ENCODE assay signal across 1 cellular context in genomic region chr15:38454687-38455071, GRCh38.
TF ChIP-seq lines count a peak whose summit lies in the region.

No MANE protein-coding gene starts in this region.

TF ChIP-seq in GM23338, 12 proteins besides CTCF, POLR2A, EP300 and RAD21 (continued from another document):
- TF ChIP-seq ZNF462 (CRISPR knock-in tag; IDR thresholded peaks at IDR 0.05) (no peak), EZH2 (IDR thresholded peaks at IDR 0.05; ENCODE audit: low read depth, unreplicated experiment) (no peak), CREB1 (CRISPR knock-in tag; IDR thresholded peaks at IDR 0.05; ENCODE audit: low read depth) (no peak), ZNF114 (CRISPR knock-in tag; IDR thresholded peaks at IDR 0.05) (no peak), EZH2phosphoT487 (IDR thresholded peaks at IDR 0.05; ENCODE audit: unreplicated experiment) (no peak), STAT1 (IDR thresholded peaks at IDR 0.05; ENCODE audit: unreplicated experiment) (no peak), NANOG (IDR thresholded peaks at IDR 0.05; ENCODE audit: borderline replicate concordance) (no peak), JUNB (IDR thresholded peaks at IDR 0.05; ENCODE audit: unreplicated experiment) (no peak)
- TF ChIP-seq, protein P1, sequence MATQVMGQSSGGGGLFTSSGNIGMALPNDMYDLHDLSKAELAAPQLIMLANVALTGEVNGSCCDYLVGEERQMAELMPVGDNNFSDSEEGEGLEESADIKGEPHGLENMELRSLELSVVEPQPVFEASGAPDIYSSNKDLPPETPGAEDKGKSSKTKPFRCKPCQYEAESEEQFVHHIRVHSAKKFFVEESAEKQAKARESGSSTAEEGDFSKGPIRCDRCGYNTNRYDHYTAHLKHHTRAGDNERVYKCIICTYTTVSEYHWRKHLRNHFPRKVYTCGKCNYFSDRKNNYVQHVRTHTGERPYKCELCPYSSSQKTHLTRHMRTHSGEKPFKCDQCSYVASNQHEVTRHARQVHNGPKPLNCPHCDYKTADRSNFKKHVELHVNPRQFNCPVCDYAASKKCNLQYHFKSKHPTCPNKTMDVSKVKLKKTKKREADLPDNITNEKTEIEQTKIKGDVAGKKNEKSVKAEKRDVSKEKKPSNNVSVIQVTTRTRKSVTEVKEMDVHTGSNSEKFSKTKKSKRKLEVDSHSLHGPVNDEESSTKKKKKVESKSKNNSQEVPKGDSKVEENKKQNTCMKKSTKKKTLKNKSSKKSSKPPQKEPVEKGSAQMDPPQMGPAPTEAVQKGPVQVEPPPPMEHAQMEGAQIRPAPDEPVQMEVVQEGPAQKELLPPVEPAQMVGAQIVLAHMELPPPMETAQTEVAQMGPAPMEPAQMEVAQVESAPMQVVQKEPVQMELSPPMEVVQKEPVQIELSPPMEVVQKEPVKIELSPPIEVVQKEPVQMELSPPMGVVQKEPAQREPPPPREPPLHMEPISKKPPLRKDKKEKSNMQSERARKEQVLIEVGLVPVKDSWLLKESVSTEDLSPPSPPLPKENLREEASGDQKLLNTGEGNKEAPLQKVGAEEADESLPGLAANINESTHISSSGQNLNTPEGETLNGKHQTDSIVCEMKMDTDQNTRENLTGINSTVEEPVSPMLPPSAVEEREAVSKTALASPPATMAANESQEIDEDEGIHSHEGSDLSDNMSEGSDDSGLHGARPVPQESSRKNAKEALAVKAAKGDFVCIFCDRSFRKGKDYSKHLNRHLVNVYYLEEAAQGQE (IDR thresholded peaks at IDR 0.05; ENCODE audit: unreplicated experiment) = no peak
TF ChIP-seq in GM23338: peak in this region for 0.
